ENCODE assay signal across 8 cellular contexts in genomic region chr17:48908853-48909394, GRCh38. TPM values are rescaled to one million over a fixed set of nuclear protein-coding genes. Genes with fewer than 3 reads are reported as not detected.
A peak's percentile ranks its signal among the peaks of the same experiment; 100 is the strongest.
DNase-seq lines count a peak whose midpoint lies in the region; ATAC-seq and TF ChIP-seq lines count a peak whose summit lies in the region.

No MANE protein-coding gene starts in this region.

- no peaks in the 10 kb centered on the region for H3K9me3 ChIP-seq in ascending aorta

- peak; percentile 35 for ATAC-seq in HG02610 (IDR thresholded peaks at IDR 0.05; ENCODE audit: unreplicated experiment)

- H3K4me3 Mint-ChIP-seq in T-helper 2 cell treated with Interferon-gamma antibody and Interleukin-4, amounts not matched to agents 5 μg/mL and 100 μg/mL, for 36 hours = peak overlapping the region; percentile 99

- DNase-seq in GF-D8 (lab: John Stamatoyannopoulos, UW) (peak; percentile 48), NCI-H128 (lab: John Stamatoyannopoulos, UW; ENCODE audit: unreplicated experiment) (peak; percentile 3), ascending aorta (ENCODE audit: low spot score in 2 of 2) (peak; percentile 16 to 85), hepatic stellate cell (ENCODE audit: low spot score) (peak; percentile 75), retinal pigment epithelial cell (ENCODE audit: low read depth) (peak; percentile 66), superior temporal gyrus (ENCODE audit: extremely low spot score) (no peak)
- DNase-seq in T-helper 2 cell treated with Interferon-gamma antibody and Interleukin-4, amounts not matched to agents 5 μg/mL and 100 μg/mL, for 36 hours (ENCODE audit: low spot score) = peak; percentile 70

- H3K4me1 Mint-ChIP-seq in T-helper 2 cell treated with Interferon-gamma antibody and Interleukin-4, amounts not matched to agents 5 μg/mL and 100 μg/mL, for 36 hours (ENCODE audit: low read depth) = peaks cover 43% of the 10 kb centered on the region

- peaks cover 8 to 23% of the 10 kb centered on the region in 2 donors for H3K36me3 ChIP-seq in ascending aorta

- peaks cover 38% of the 10 kb centered on the region for H3K36me3 Mint-ChIP-seq in T-helper 2 cell treated with Interferon-gamma antibody and Interleukin-4, amounts not matched to agents 5 μg/mL and 100 μg/mL, for 36 hours (ENCODE audit: low read depth)

- intact Hi-C loops in ascending aorta (cut with DNase I) = loop anchor here (1.0 to 2.0 kb wide), 2 partner anchors 17 to 36 kb away; partner anchors contain the start of genes ATP5MC1 and SNF8

- H3K27me3 Mint-ChIP-seq in T-helper 2 cell treated with Interferon-gamma antibody and Interleukin-4, amounts not matched to agents 5 μg/mL and 100 μg/mL, for 36 hours (ENCODE audit: low read depth) = no peaks in the 10 kb centered on the region

- H3K4me1 ChIP-seq in ascending aorta = peaks cover 0 to 24% of the 10 kb centered on the region in 2 donors

- no peak for TF ChIP-seq CTCF in ascending aorta (IDR thresholded peaks at IDR 0.05)
- TF ChIP-seq CTCF in retinal pigment epithelial cell (conservative IDR thresholded peaks at IDR 0.05; ENCODE audit: low read depth, low read length) = no peak

- H3K9me3 Mint-ChIP-seq in T-helper 2 cell treated with Interferon-gamma antibody and Interleukin-4, amounts not matched to agents 5 μg/mL and 100 μg/mL, for 36 hours = no peaks in the 10 kb centered on the region

- H3K4me3 ChIP-seq in ascending aorta (peak overlapping the region; percentile 75 to 99), retinal pigment epithelial cell (ENCODE audit: low read length) (peak overlapping the region; percentile 57)

- no peaks in the 10 kb centered on the region for H3K27me3 ChIP-seq in ascending aorta

- H3K27ac Mint-ChIP-seq in T-helper 2 cell treated with Interferon-gamma antibody and Interleukin-4, amounts not matched to agents 5 μg/mL and 100 μg/mL, for 36 hours = peak overlapping the region; percentile 97

- peak overlapping the region; percentile 86 to 96 for H3K27ac ChIP-seq in ascending aorta

RNA-seq across cellular contexts. Expression of gene UBE2Z, which starts 0.7 kb away (rescaled TPM):
- total RNA-seq in ascending aorta = 68.8 TPM

RNA-seq across cellular contexts. Expression of gene ATP5MC1, which starts 16.3 kb away (rescaled TPM):
- total RNA-seq in ascending aorta = 173 TPM

RNA-seq across cellular contexts. Expression of gene SNF8, which starts 35.7 kb away (rescaled TPM):
- total RNA-seq in ascending aorta = 36.5 TPM

RNA-seq across cellular contexts. Expression of gene GIP, which starts 59.5 kb away (rescaled TPM):
- total RNA-seq in ascending aorta = not detected
